ENCODE assay signal across 24 cellular contexts in genomic region chr3:16026753-16027152, GRCh38.
DNase-seq lines count a peak whose midpoint lies in the region; ATAC-seq and TF ChIP-seq lines count a peak whose summit lies in the region.
"Had no signal": no experiment of that assay in that cellular context is flagged by ENCODE, and none has a peak within 500 bp of the region (broad histone marks: within the 10 kb centered on the region; RNA-seq: fewer than 3 reads in every experiment).

No MANE protein-coding gene starts in this region.

- no peak for TF ChIP-seq EP300 in transverse colon (IDR thresholded peaks at IDR 0.05; ENCODE audit: low read depth)

- H3K27me3 Mint-ChIP-seq in neural crest cell (ENCODE audit: low read depth): peaks cover 37% of the 10 kb centered on the region

- TF ChIP-seq CTCF in neural crest cell (conservative IDR thresholded peaks at IDR 0.05) (no peak), heart left ventricle (IDR thresholded peaks at IDR 0.05) (no peak), transverse colon (IDR thresholded peaks at IDR 0.05) (no peak)

- H3K4me1 ChIP-seq in heart left ventricle (no peaks in the 10 kb centered on the region), transverse colon (no peaks in the 10 kb centered on the region)
- H3K4me1 ChIP-seq: body of pancreas, prostate gland, sigmoid colon had no signal

- ATAC-seq in heart left ventricle: no peak
- ATAC-seq in HG03135 (IDR thresholded peaks at IDR 0.05; ENCODE audit: unreplicated experiment): no peak
- ATAC-seq: body of pancreas, left cardiac atrium, Right ventricle myocardium inferior had no signal

- H3K9me3 ChIP-seq in MG63 (no peaks in the 10 kb centered on the region), heart left ventricle (no peaks in the 10 kb centered on the region), transverse colon (no peaks in the 10 kb centered on the region)
- H3K9me3 ChIP-seq: body of pancreas, neutrophil, prostate gland had no signal

- WGBS in heart left ventricle, 4 donors: 10 to 26% (median 22%) methylated on average over 3 of the region's 3 CpGs
- 20 to 36% methylated on average over 2 to 3 of the region's 3 CpGs for WGBS in transverse colon (ENCODE audit: low coverage in 1 of 2), 2 donors

- peaks cover 8% of the 10 kb centered on the region for H3K9me3 Mint-ChIP-seq in neural crest cell
- H3K9me3 Mint-ChIP-seq: T-helper 2 cell treated with Interferon-gamma antibody and Interleukin-4, amounts not matched to agents 5 μg/mL and 100 μg/mL, for 36 hours had no signal

- no peak overlapping the region for H3K4me3 ChIP-seq in MG63
- no peak overlapping the region for H3K4me3 ChIP-seq in heart left ventricle
- H3K4me3 ChIP-seq in transverse colon: no peak overlapping the region
- H3K4me3 ChIP-seq: body of pancreas, prostate gland, sigmoid colon had no signal

- peak overlapping the region; percentile 50 for H3K27ac Mint-ChIP-seq in neural crest cell (ENCODE audit: unreplicated experiment)
- H3K27ac Mint-ChIP-seq: activated T-cell treated with anti-CD3 and anti-CD28 coated beads, Interleukin-2, amount 50 U/mL, for 24 hours; B cell; T-helper 2 cell treated with Interferon-gamma antibody and Interleukin-4, amounts not matched to agents 5 μg/mL and 100 μg/mL, for 36 hours had no signal

- in situ Hi-C loops in transverse colon (cut with MboI; ENCODE audit: low pct_ligation_motif_present in 1 of 4, low pct_unique_long_range_greater_than_20kb in 1 of 4, low sequenced_read_pairs in 3 of 4): loop anchor here in 2 of 4 donors (25.0 kb wide), 2 partner anchors 511 to 536 kb away; no protein-coding TSS in a partner anchor

- H3K27me3 ChIP-seq in MG63 (no peaks in the 10 kb centered on the region), heart left ventricle (no peaks in the 10 kb centered on the region), transverse colon (no peaks in the 10 kb centered on the region)
- H3K27me3 ChIP-seq: body of pancreas, neutrophil, sigmoid colon had no signal

- peaks cover 14% of the 10 kb centered on the region for H3K4me1 Mint-ChIP-seq in neural crest cell
- H3K4me1 Mint-ChIP-seq: B cell had no signal

- DNase-seq in AG20443 (ENCODE audit: low spot score): peak; percentile 22
- peak; percentile 18 for DNase-seq in MG63
- peak; percentile 60 for DNase-seq in fibroblast of gingiva (ENCODE audit: low read depth)
- DNase-seq in neural crest cell (ENCODE audit: low read depth, low spot score): no peak
- no peak for DNase-seq in heart left ventricle
- no peak for DNase-seq in transverse colon
- no peak for DNase-seq in NCI-H1105 treated with DMSO at 0.1 percent for 48 hours (lab: John Stamatoyannopoulos, UW)
- DNase-seq: activated CD4-positive, alpha-beta T cell treated with anti-CD3 and anti-CD28 coated beads for 48 hours; activated T-cell treated with anti-CD3 and anti-CD28 coated beads, Interleukin-2, amount 50 U/mL, for 24 hours; body of pancreas; cerebellar nuclear complex; foreskin melanocyte; left cardiac atrium; NCI-H446; OCI-M1; sigmoid colon; stimulated activated naive CD4-positive, alpha-beta T cell treated with Interleukin-2 at 50 U/mL for 16 hours had no signal

- no peaks in the 10 kb centered on the region for H3K36me3 Mint-ChIP-seq in neural crest cell (ENCODE audit: low read depth)

- TF ChIP-seq POLR2A in heart left ventricle (IDR thresholded peaks at IDR 0.05) (no peak), transverse colon (IDR thresholded peaks at IDR 0.05) (no peak)

- intact Hi-C loops in heart left ventricle (cut with DNase I) (no loop called here), transverse colon (cut with DNase I; ENCODE audit: low total_unique reads) (no loop called here)

- H3K27ac ChIP-seq in heart left ventricle (no peak overlapping the region), transverse colon (no peak overlapping the region)
- H3K27ac ChIP-seq: body of pancreas, neutrophil, prostate gland, sigmoid colon, VCaP had no signal

- H3K4me3 Mint-ChIP-seq in neural crest cell: no peak overlapping the region
- H3K4me3 Mint-ChIP-seq: activated T-cell treated with anti-CD3 and anti-CD28 coated beads, Interleukin-2, amount 50 U/mL, for 24 hours; B cell; T-helper 2 cell treated with Interferon-gamma antibody and Interleukin-4, amounts not matched to agents 5 μg/mL and 100 μg/mL, for 36 hours had no signal

- H3K36me3 ChIP-seq in MG63 (no peaks in the 10 kb centered on the region), heart left ventricle (no peaks in the 10 kb centered on the region), transverse colon (no peaks in the 10 kb centered on the region)
- H3K36me3 ChIP-seq: neutrophil, prostate gland, sigmoid colon had no signal

Comparison
In these comparisons a context has a peak if more than half of its experiments do, and no peak if none do; other contexts are left out.
1. DNase-seq: peak in AG20443 (single experiment), MG63 (single experiment) and fibroblast of gingiva (single experiment); none in neural crest cell (single experiment), heart left ventricle (0 of 5), transverse colon (single experiment) and NCI-H1105 treated with DMSO at 0.1 percent for 48 hours (single experiment).